In genomic region chr11:94938399-94939055, GRCh38 we compare ENCODE assay signal across 11 cellular contexts. TPM values are rescaled to one million over a fixed set of nuclear protein-coding genes. Genes with fewer than 3 reads are reported as not detected.
DNase-seq lines count a peak whose midpoint lies in the region; ATAC-seq, FAIRE-seq and TF ChIP-seq lines count a peak whose summit lies in the region.
"Had no signal": no experiment of that assay in that cellular context is flagged by ENCODE, and none has a peak within 500 bp of the region (broad histone marks: within the 10 kb centered on the region; RNA-seq: fewer than 3 reads in every experiment).

No MANE protein-coding gene starts in this region.

- no peaks in the 10 kb centered on the region for H3K36me3 Mint-ChIP-seq in activated CD8-positive, alpha-beta T cell treated with anti-CD3 and anti-CD28 coated beads, Interleukin-2, amount 10 ng/mL, durations not matched to agents 7 days and 5 days (ENCODE audit: low read depth)

- TF ChIP-seq RAD21 in K562 (CRISPR knock-in tag; conservative IDR thresholded peaks at IDR 0.05 in 1 of 2, IDR thresholded peaks at IDR 0.05 in 1 of 2): no peak

- no peak for ATAC-seq in K562
- peak; percentile 66 for ATAC-seq in upper lobe of right lung
- ATAC-seq in activated CD8-positive, alpha-beta T cell treated with anti-CD3 and anti-CD28 coated beads, Interleukin-2, amount 10 ng/mL, durations not matched to agents 7 days and 5 days: no peak
- ATAC-seq: A549 had no signal

- H3K27ac Mint-ChIP-seq in activated CD8-positive, alpha-beta T cell treated with anti-CD3 and anti-CD28 coated beads, Interleukin-2, amount 10 ng/mL, durations not matched to agents 7 days and 5 days: no peak overlapping the region
- H3K27ac Mint-ChIP-seq: activated T-helper 1 cell treated with anti-CD3 and anti-CD28 coated beads, Interleukin-12 subunit alpha, Interleukin-12 subunit beta, Interleukin-2, Interleukin-4 antibody, amounts not matched to agents 30 ng/mL and 10 ng/mL and 1 ng/mL, durations not matched to agents 14 hours and 24 hours and 36 hours had no signal

- H3K4me3 ChIP-seq in K562: no peak overlapping the region
- H3K4me3 ChIP-seq in upper lobe of right lung: no peak overlapping the region
- no peak overlapping the region for H3K4me3 ChIP-seq in OCI-LY7 (ENCODE audit: low read depth, low read length, poor library complexity, severe bottlenecking)
- H3K4me3 ChIP-seq: A549 had no signal

- H3K36me3 ChIP-seq in K562 (ENCODE audit: control insufficient read depth, insufficient read depth, low read length) (no peaks in the 10 kb centered on the region), upper lobe of right lung (no peaks in the 10 kb centered on the region), OCI-LY7 (ENCODE audit: insufficient read depth, low read length) (no peaks in the 10 kb centered on the region)

- no peaks in the 10 kb centered on the region for H3K9me1 ChIP-seq in K562 (ENCODE audit: control insufficient read depth, insufficient read depth, low read length)

- H3K4me2 ChIP-seq in K562 (ENCODE audit: insufficient read depth, low read length): no peak overlapping the region
- no peak overlapping the region for H3K4me2 ChIP-seq in OCI-LY7 (ENCODE audit: low read length)
- H3K4me2 ChIP-seq: A549 had no signal

- no peaks in the 10 kb centered on the region for H3K79me2 ChIP-seq in K562 (ENCODE audit: control insufficient read depth, insufficient read depth, low read length)
- no peaks in the 10 kb centered on the region for H3K79me2 ChIP-seq in OCI-LY7 (ENCODE audit: insufficient read depth, low read depth, low read length)

- H3K9me3 Mint-ChIP-seq in activated CD8-positive, alpha-beta T cell treated with anti-CD3 and anti-CD28 coated beads, Interleukin-2, amount 10 ng/mL, durations not matched to agents 7 days and 5 days (ENCODE audit: insufficient read depth): no peaks in the 10 kb centered on the region
- H3K9me3 Mint-ChIP-seq: activated T-helper 1 cell treated with anti-CD3 and anti-CD28 coated beads, Interleukin-12 subunit alpha, Interleukin-12 subunit beta, Interleukin-2, Interleukin-4 antibody, amounts not matched to agents 30 ng/mL and 10 ng/mL and 1 ng/mL, durations not matched to agents 14 hours and 24 hours and 36 hours had no signal

- peaks cover 8% of the 10 kb centered on the region for H3K27me3 Mint-ChIP-seq in activated CD8-positive, alpha-beta T cell treated with anti-CD3 and anti-CD28 coated beads, Interleukin-2, amount 10 ng/mL, durations not matched to agents 7 days and 5 days (ENCODE audit: low read depth)

- CTCF ChIA-PET in K562 (lab: Yijun Ruan, JAX; ENCODE audit: low intra/inter-chr PET ratio): no interaction called here
- CTCF ChIA-PET in activated CD8-positive, alpha-beta T cell treated with anti-CD3 and anti-CD28 coated beads, Interleukin-2, amount 10 ng/mL, durations not matched to agents 7 days and 5 days (lab: Charles Lee): no interaction called here
- CTCF ChIA-PET in OCI-LY7 (lab: Charles Lee; ENCODE audit: unreplicated experiment): no interaction called here

- intact Hi-C loops in K562 (cut with micrococcal nuclease): no loop called here
- intact Hi-C loops in upper lobe of right lung (cut with DNase I): no loop called here
- intact Hi-C loops in OCI-LY7 (cut with micrococcal nuclease; ENCODE audit: unreplicated experiment): no loop called here

- no peak for TF ChIP-seq EP300 in K562 (IDR thresholded peaks at IDR 0.05; ENCODE audit: low read length)

- H3K4me3 Mint-ChIP-seq in activated CD8-positive, alpha-beta T cell treated with anti-CD3 and anti-CD28 coated beads, Interleukin-2, amount 10 ng/mL, durations not matched to agents 7 days and 5 days: no peak overlapping the region
- H3K4me3 Mint-ChIP-seq: activated T-helper 1 cell treated with anti-CD3 and anti-CD28 coated beads, Interleukin-12 subunit alpha, Interleukin-12 subunit beta, Interleukin-2, Interleukin-4 antibody, amounts not matched to agents 30 ng/mL and 10 ng/mL and 1 ng/mL, durations not matched to agents 14 hours and 24 hours and 36 hours had no signal

- no peak for TF ChIP-seq CTCF in K562 (IDR thresholded peaks at IDR 0.05 in 2 of 3, conservative IDR thresholded peaks at IDR 0.05 in 1 of 3; ENCODE audit: insufficient read depth in 2 of 3, low read depth in 1 of 3, low read length in 3 of 3)
- no peak for TF ChIP-seq CTCF in upper lobe of right lung (IDR thresholded peaks at IDR 0.05)
- no peak for TF ChIP-seq CTCF in OCI-LY7 (conservative IDR thresholded peaks at IDR 0.05; ENCODE audit: low read length)

- no peaks in the 10 kb centered on the region for H3K9me3 ChIP-seq in K562 (replicated peaks; ENCODE audit: control insufficient read depth, insufficient read depth, low read depth, low read length)
- H3K9me3 ChIP-seq in upper lobe of right lung: no peaks in the 10 kb centered on the region
- H3K9me3 ChIP-seq in OCI-LY7 (ENCODE audit: low read length): no peaks in the 10 kb centered on the region
- H3K9me3 ChIP-seq: A549 had no signal

- BruUV-seq in K562 (replicated peaks; lab: Mats Ljungman, UMichigan) (no TSS peak), OCI-LY7 (replicated peaks; lab: Mats Ljungman, UMichigan) (no TSS peak)

- no peak for FAIRE-seq in K562 (lab: Jason Lieb, UNC)
- FAIRE-seq: A549 had no signal

- no peaks in the 10 kb centered on the region for H4K20me1 ChIP-seq in K562 (replicated peaks; ENCODE audit: control insufficient read depth, insufficient read depth, low read length)
- no peaks in the 10 kb centered on the region for H4K20me1 ChIP-seq in OCI-LY7 (ENCODE audit: insufficient read depth, low read length)

- in situ Hi-C loops in K562 (cut with MboI): no loop called here

- POLR2A ChIA-PET in K562 (lab: Yijun Ruan, JAX): no interaction called here
- POLR2A ChIA-PET in activated CD8-positive, alpha-beta T cell treated with anti-CD3 and anti-CD28 coated beads, Interleukin-2, amount 10 ng/mL, durations not matched to agents 7 days and 5 days (lab: Charles Lee): no interaction called here
- POLR2A ChIA-PET in OCI-LY7 (lab: Charles Lee): no interaction called here

- H3K9me2 ChIP-seq in OCI-LY7 (ENCODE audit: insufficient read depth, low read length): no peaks in the 10 kb centered on the region

- H3K27me3 ChIP-seq in K562 (ENCODE audit: control insufficient read depth in 2 of 2, insufficient read depth in 2 of 2, low read length in 2 of 2) (peaks cover 7 to 13% of the 10 kb centered on the region in 2 experiments; a peak in 2 of 5 replicates), upper lobe of right lung (no peaks in the 10 kb centered on the region)

- H3K4me1 Mint-ChIP-seq in activated CD8-positive, alpha-beta T cell treated with anti-CD3 and anti-CD28 coated beads, Interleukin-2, amount 10 ng/mL, durations not matched to agents 7 days and 5 days (ENCODE audit: low read depth): peaks cover 23% of the 10 kb centered on the region

- H3K27ac ChIP-seq in K562 (ENCODE audit: extremely low read depth, low read depth, low read length): no peak overlapping the region
- peak overlapping the region; percentile 15 for H3K27ac ChIP-seq in upper lobe of right lung
- H3K27ac ChIP-seq in OCI-LY7 (ENCODE audit: low read depth, low read length, poor library complexity, severe bottlenecking): no peak overlapping the region
- H3K27ac ChIP-seq: A549 had no signal

- no peak overlapping the region for H2AFZ ChIP-seq in K562 (ENCODE audit: low read depth, low read length)
- no peak overlapping the region for H2AFZ ChIP-seq in OCI-LY7 (ENCODE audit: low read length)

- H3K4me1 ChIP-seq in K562 (replicated peaks in 1 of 2; ENCODE audit: control insufficient read depth in 2 of 2, insufficient read depth in 2 of 2, low read length in 2 of 2) (no peaks in the 10 kb centered on the region), upper lobe of right lung (peaks cover 23% of the 10 kb centered on the region), OCI-LY7 (ENCODE audit: insufficient read depth, low read length, poor library complexity, severe bottlenecking) (no peaks in the 10 kb centered on the region)
- H3K4me1 ChIP-seq: A549 had no signal

- peak; percentile 20 for DNase-seq in NCI-H2029 (lab: John Stamatoyannopoulos, UW)
- DNase-seq in NCI-H2029 treated with DMSO at 0.1 percent for 48 hours (lab: John Stamatoyannopoulos, UW): no peak
- DNase-seq in K562 (ENCODE audit: extremely low read depth in 1 of 4, low spot score in 3 of 4): no peak
- peak; percentile 39 for DNase-seq in kidney tubule cell (ENCODE audit: low spot score)
- DNase-seq in upper lobe of right lung: no peak
- DNase-seq in NCI-H2196 (lab: John Stamatoyannopoulos, UW; ENCODE audit: unreplicated experiment): no peak
- DNase-seq in activated CD8-positive, alpha-beta T cell treated with anti-CD3 and anti-CD28 coated beads, Interleukin-2, amount 10 ng/mL, durations not matched to agents 7 days and 5 days: no peak
- DNase-seq in OCI-LY7 (ENCODE audit: low spot score): no peak
- DNase-seq: KG1 had no signal

- no peak overlapping the region for H3K9ac ChIP-seq in K562 (ENCODE audit: insufficient read depth in 1 of 2, low read depth in 2 of 2, low read length in 2 of 2)

- TF ChIP-seq POLR2A in K562 (conservative IDR thresholded peaks at IDR 0.05): no peak

- 4% methylated on average over 8 of the region's 8 CpGs for WGBS in K562 (ENCODE audit: insufficient coverage, low coverage, missing lambda C conversion rate)

RNA-seq across cellular contexts. Expression of gene CWC15, which starts 34.8 kb away (rescaled TPM):
- 30.9 and 73.8 TPM in 2 replicates for total RNA-seq in K562 (2011; cell fraction: chromatin; rRNA removed; ENCODE audit: low replicate concordance)
- total RNA-seq in K562 (2011; cell fraction: nucleolus; rRNA removed): 19.8 and 23.0 TPM in 2 replicates
- total RNA-seq in K562 (2011; cell fraction: nucleoplasm; rRNA removed): 38.5 and 46.6 TPM in 2 replicates
- total RNA-seq in K562 (2014; rRNA removed) (47.3 and 61.6 TPM in 2 replicates), K562 (2014; rRNA removed; fragmentation: Illumina TruSeq; extraction: Trizol) (89.2 and 101 TPM in 2 replicates), K562 (2015; rRNA removed; fragmentation: Illumina TruSeq; extraction: Trizol) (93.9 and 95.8 TPM in 2 replicates), K562 (2021) (61.6 and 76.0 TPM in 2 replicates), upper lobe of right lung (53.9 TPM), OCI-LY7 (2022) (66.0 and 73.5 TPM in 2 replicates)
- polyA plus RNA-seq in K562 (2011; rRNA removed) (64.6 and 74.8 TPM in 2 replicates), K562 (2014; fragmentation: Illumina TruSeq; extraction: Trizol) (80.4 and 96.8 TPM in 2 replicates), K562 (2014; fragmentation: Nextera tagmentation; extraction: Ambion mirVana) (100 to 1,000 TPM; 128 to 168 TPM), K562 (2014; rRNA removed) (63.2 and 65.9 TPM in 2 replicates)
- polyA plus RNA-seq in K562 (2011; cell fraction: cytosol; rRNA removed): 7.5 and 17.8 TPM in 2 replicates
- polyA plus RNA-seq in K562 (2011; cell fraction: nucleus; rRNA removed): 39.0 and 71.6 TPM in 2 replicates
- 60.8 and 68.8 TPM in 2 replicates for polyA plus RNA-seq in K562 (2012)
- 44.0 and 51.2 TPM in 2 replicates for polyA minus RNA-seq in K562 (2011; rRNA and poly(A)+ RNA removed)
- polyA minus RNA-seq in K562 (2011; cell fraction: cytosol; rRNA and poly(A)+ RNA removed): 13.2 and 21.4 TPM in 2 replicates
- polyA minus RNA-seq in K562 (2011; cell fraction: nucleus; rRNA and poly(A)+ RNA removed): 31.8 and 70.3 TPM in 2 replicates
- total RNA-seq in activated CD8-positive, alpha-beta T cell treated with anti-CD3 and anti-CD28 coated beads, Interleukin-2, amount 10 ng/mL, durations not matched to agents 7 days and 5 days: 10 to 100 TPM; 79.0 to 79.5 TPM
- 42.5 and 52.3 TPM in 2 replicates for total RNA-seq in OCI-LY7 (2014; rRNA removed; shearing (Covaris generic))

RNA-seq across cellular contexts. Expression of gene KDM4D, which starts 35.0 kb away (rescaled TPM):
- 1.0 and 1.2 TPM in 2 replicates for total RNA-seq in K562 (2011; cell fraction: chromatin; rRNA removed; ENCODE audit: low replicate concordance)
- 0.50 and 0.79 TPM in 2 replicates for total RNA-seq in K562 (2011; cell fraction: nucleolus; rRNA removed)
- 0.53 and 0.59 TPM in 2 replicates for total RNA-seq in K562 (2011; cell fraction: nucleoplasm; rRNA removed)
- total RNA-seq in K562 (2014; rRNA removed) (0.50 and 0.65 TPM in 2 replicates), K562 (2014; rRNA removed; fragmentation: Illumina TruSeq; extraction: Trizol) (0.40 and 0.73 TPM in 2 replicates), K562 (2015; rRNA removed; fragmentation: Illumina TruSeq; extraction: Trizol) (0.49 and 0.54 TPM in 2 replicates), K562 (2021) (0.74 and 1.1 TPM in 2 replicates), upper lobe of right lung (0.52 TPM), OCI-LY7 (2022) (1.4 and 1.6 TPM in 2 replicates)
- polyA plus RNA-seq in K562 (2011; rRNA removed) (0.59 and 0.81 TPM in 2 replicates), K562 (2014; fragmentation: Illumina TruSeq; extraction: Trizol) (0.70 and 0.94 TPM in 2 replicates), K562 (2014; fragmentation: Nextera tagmentation; extraction: Ambion mirVana) (under 1 TPM; 0.34 to 0.39 TPM), K562 (2014; rRNA removed) (0.48 and 0.59 TPM in 2 replicates)
- 1.0 and 1.1 TPM in 2 replicates for polyA plus RNA-seq in K562 (2011; cell fraction: cytosol; rRNA removed)
- 0.60 and 0.63 TPM in 2 replicates for polyA plus RNA-seq in K562 (2011; cell fraction: nucleus; rRNA removed)
- 0.64 and 1.1 TPM in 2 replicates for polyA plus RNA-seq in K562 (2012)
- polyA minus RNA-seq in K562 (2011; rRNA and poly(A)+ RNA removed): 1.3 and 1.5 TPM in 2 replicates
- 0.86 and 1.8 TPM in 2 replicates for polyA minus RNA-seq in K562 (2011; cell fraction: cytosol; rRNA and poly(A)+ RNA removed)
- 0.94 and 1.3 TPM in 2 replicates for polyA minus RNA-seq in K562 (2011; cell fraction: nucleus; rRNA and poly(A)+ RNA removed)
- under 1 TPM; 0.89 to 0.90 TPM for total RNA-seq in activated CD8-positive, alpha-beta T cell treated with anti-CD3 and anti-CD28 coated beads, Interleukin-2, amount 10 ng/mL, durations not matched to agents 7 days and 5 days
- total RNA-seq in OCI-LY7 (2014; rRNA removed; shearing (Covaris generic)): 0.62 and 1.0 TPM in 2 replicates

Comparison
In these comparisons a context has a peak if more than half of its experiments do, and no peak if none do; other contexts are left out.
1. DNase-seq: peak in NCI-H2029 (single experiment) and kidney tubule cell (single experiment); none in NCI-H2029 treated with DMSO at 0.1 percent for 48 hours (single experiment), K562 (0 of 4), upper lobe of right lung (single experiment), NCI-H2196 (single experiment), activated CD8-positive, alpha-beta T cell treated with anti-CD3 and anti-CD28 coated beads, Interleukin-2, amount 10 ng/mL, durations not matched to agents 7 days and 5 days (single experiment) and OCI-LY7 (single experiment).